16 cellular contexts compared by ENCODE assay signal in the genomic region with DNA sequence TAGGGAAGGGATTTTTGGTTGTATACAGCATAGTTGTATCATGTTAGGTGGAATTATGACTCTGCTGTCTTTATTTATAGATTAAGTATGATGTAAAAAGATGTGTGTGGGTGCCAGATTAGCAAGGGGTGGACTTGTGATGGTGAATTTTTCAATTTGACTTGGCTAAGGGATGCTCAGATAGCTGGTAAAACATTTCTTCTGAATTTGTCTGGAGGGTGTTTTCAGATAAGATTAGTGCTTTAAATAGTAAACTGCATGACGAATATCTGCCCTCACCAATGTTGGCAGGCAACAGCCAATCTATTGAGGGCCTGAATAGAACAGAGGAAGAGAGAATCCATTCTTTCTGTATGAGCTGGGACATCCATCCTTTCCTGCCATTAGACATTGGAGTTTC.
"Had no signal": no experiment of that assay in that cellular context is flagged by ENCODE, and none has a peak within 500 bp of the region (broad histone marks: within the 10 kb centered on the region; RNA-seq: fewer than 3 reads in every experiment).

No MANE protein-coding gene starts in this region.

- ATAC-seq: activated naive CD8-positive, alpha-beta T cell treated with anti-CD3 and anti-CD28 coated beads, Interleukin-2, amount 50 U/mL, for 24 hours; effector memory CD8-positive, alpha-beta T cell; left colon; T-helper 17 cell had no signal

- H3K9me3 Mint-ChIP-seq: activated naive CD4-positive, alpha-beta T cell treated with anti-CD3 and anti-CD28 coated beads for 36 hours; activated naive CD8-positive, alpha-beta T cell treated with anti-CD3 and anti-CD28 coated beads, Interleukin-2, amount 50 U/mL, for 24 hours; effector memory CD8-positive, alpha-beta T cell had no signal

- H3K36me3 Mint-ChIP-seq: neural progenitor cell; stimulated activated naive B cell treated with anti-CD40 and anti-IgM and Interleukin-4, amounts not matched to agents 10 μg/mL and 1 μg/mL and 100 μg/mL, for 72 hours had no signal

- H3K27ac ChIP-seq: ascending aorta, neural progenitor cell, ovary, thyroid gland, uterus had no signal

- H3K4me1 ChIP-seq: uterus had no signal

- H3K36me3 ChIP-seq: ascending aorta, neural progenitor cell, ovary, thyroid gland, uterus had no signal

- H3K4me2 ChIP-seq: neural progenitor cell had no signal

- H2AFZ ChIP-seq: neural progenitor cell had no signal

- H3K4me3 Mint-ChIP-seq: activated naive CD4-positive, alpha-beta T cell treated with anti-CD3 and anti-CD28 coated beads for 36 hours; activated naive CD8-positive, alpha-beta T cell treated with anti-CD3 and anti-CD28 coated beads, Interleukin-2, amount 50 U/mL, for 24 hours; effector memory CD8-positive, alpha-beta T cell; neural progenitor cell; stimulated activated naive B cell treated with anti-CD40 and anti-IgM and Interleukin-4, amounts not matched to agents 10 μg/mL and 1 μg/mL and 100 μg/mL, for 72 hours; T-helper 17 cell had no signal

- H3K4me3 ChIP-seq: ascending aorta, neural progenitor cell, ovary, thyroid gland, uterus had no signal

- H3K9ac ChIP-seq: neural progenitor cell had no signal

- DNase-seq: activated CD4-positive, alpha-beta T cell treated with anti-CD3 and anti-CD28 coated beads, Interleukin-2, amount 50 U/mL, for 48 hours; activated CD8-positive, alpha-beta memory T cell treated with anti-CD3 and anti-CD28 coated beads, Interleukin-2, amount 50 U/mL, for 4 hours; activated naive CD4-positive, alpha-beta T cell treated with anti-CD3 and anti-CD28 coated beads for 36 hours; activated naive CD8-positive, alpha-beta T cell treated with anti-CD3 and anti-CD28 coated beads, Interleukin-2, amount 50 U/mL, for 24 hours; dermis blood vessel endothelial cell; effector memory CD8-positive, alpha-beta T cell; left colon; midbrain; ovary; stimulated activated CD4-positive, alpha-beta T cell treated with anti-CD3 and anti-CD28 coated beads, Interleukin-12 subunit alpha, Interleukin-12 subunit beta, amount 100 ng/mL, for 4 hours; stimulated activated naive B cell treated with anti-CD40 and anti-IgM and Interleukin-4, amounts not matched to agents 10 μg/mL and 1 μg/mL and 100 μg/mL, for 72 hours; T-helper 17 cell; thyroid gland; uterus had no signal

- H3K27me3 ChIP-seq: ascending aorta, neural progenitor cell, ovary, thyroid gland, uterus had no signal

- H3K27ac Mint-ChIP-seq: activated naive CD4-positive, alpha-beta T cell treated with anti-CD3 and anti-CD28 coated beads for 36 hours; activated naive CD8-positive, alpha-beta T cell treated with anti-CD3 and anti-CD28 coated beads, Interleukin-2, amount 50 U/mL, for 24 hours; effector memory CD8-positive, alpha-beta T cell; neural progenitor cell; stimulated activated naive B cell treated with anti-CD40 and anti-IgM and Interleukin-4, amounts not matched to agents 10 μg/mL and 1 μg/mL and 100 μg/mL, for 72 hours; T-helper 17 cell had no signal

- H3K9me3 ChIP-seq: ascending aorta, ovary, thyroid gland, uterus had no signal
